In genomic region chr3:170562080-170562479, GRCh38 we compare ENCODE assay signal across 1 cellular context.
TF ChIP-seq lines count a peak whose summit lies in the region.

No MANE protein-coding gene starts in this region.

TF ChIP-seq in K562, 482 proteins besides CTCF, POLR2A, EP300 and RAD21 (continued from another document):
- TF ChIP-seq, protein P1, sequence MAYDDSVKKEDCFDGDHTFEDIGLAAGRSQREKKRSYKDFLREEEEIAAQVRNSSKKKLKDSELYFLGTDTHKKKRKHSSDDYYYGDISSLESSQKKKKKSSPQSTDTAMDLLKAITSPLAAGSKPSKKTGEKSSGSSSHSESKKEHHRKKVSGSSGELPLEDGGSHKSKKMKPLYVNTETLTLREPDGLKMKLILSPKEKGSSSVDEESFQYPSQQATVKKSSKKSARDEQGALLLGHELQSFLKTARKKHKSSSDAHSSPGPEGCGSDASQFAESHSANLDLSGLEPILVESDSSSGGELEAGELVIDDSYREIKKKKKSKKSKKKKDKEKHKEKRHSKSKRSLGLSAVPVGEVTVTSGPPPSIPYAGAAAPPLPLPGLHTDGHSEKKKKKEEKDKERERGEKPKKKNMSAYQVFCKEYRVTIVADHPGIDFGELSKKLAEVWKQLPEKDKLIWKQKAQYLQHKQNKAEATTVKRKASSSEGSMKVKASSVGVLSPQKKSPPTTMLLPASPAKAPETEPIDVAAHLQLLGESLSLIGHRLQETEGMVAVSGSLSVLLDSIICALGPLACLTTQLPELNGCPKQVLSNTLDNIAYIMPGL (CRISPR knock-in tag; IDR thresholded peaks at IDR 0.05): no peak
- TF ChIP-seq, protein P2, sequence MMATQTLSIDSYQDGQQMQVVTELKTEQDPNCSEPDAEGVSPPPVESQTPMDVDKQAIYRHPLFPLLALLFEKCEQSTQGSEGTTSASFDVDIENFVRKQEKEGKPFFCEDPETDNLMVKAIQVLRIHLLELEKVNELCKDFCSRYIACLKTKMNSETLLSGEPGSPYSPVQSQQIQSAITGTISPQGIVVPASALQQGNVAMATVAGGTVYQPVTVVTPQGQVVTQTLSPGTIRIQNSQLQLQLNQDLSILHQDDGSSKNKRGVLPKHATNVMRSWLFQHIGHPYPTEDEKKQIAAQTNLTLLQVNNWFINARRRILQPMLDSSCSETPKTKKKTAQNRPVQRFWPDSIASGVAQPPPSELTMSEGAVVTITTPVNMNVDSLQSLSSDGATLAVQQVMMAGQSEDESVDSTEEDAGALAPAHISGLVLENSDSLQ (IDR thresholded peaks at IDR 0.05): peak; percentile 54
- peak; percentile 31 for TF ChIP-seq MEIS2 (IDR thresholded peaks at IDR 0.05; ENCODE audit: partially characterized antibody)
TF ChIP-seq in K562: peak in this region for 5.
